Comparison of ENCODE assay signal across 14 cellular contexts in genomic region chr11:128061321-128061871, GRCh38.
A peak's percentile ranks its signal among the peaks of the same experiment; 100 is the strongest.
DNase-seq lines count a peak whose midpoint lies in the region; ATAC-seq, FAIRE-seq and TF ChIP-seq lines count a peak whose summit lies in the region.
"Had no signal": no experiment of that assay in that cellular context is flagged by ENCODE, and none has a peak within 500 bp of the region (broad histone marks: within the 10 kb centered on the region; RNA-seq: fewer than 3 reads in every experiment).

No MANE protein-coding gene starts in this region.

- ATAC-seq in PC-3 (no peak), GM21737 (IDR thresholded peaks at IDR 0.05; ENCODE audit: unreplicated experiment) (no peak)
- ATAC-seq in CD4-positive, alpha-beta T cell (ENCODE audit: poor library complexity): no peak
- ATAC-seq: effector memory CD8-positive, alpha-beta T cell; right cardiac atrium had no signal

- TF ChIP-seq POLR2A in H1 (IDR thresholded peaks at IDR 0.05; ENCODE audit: control extremely low read depth in 1 of 2, low read depth in 2 of 2, low read length in 2 of 2): no peak

- no peaks in the 10 kb centered on the region for H3K9me3 ChIP-seq in H1 (ENCODE audit: insufficient read depth in 2 of 2, low read depth in 1 of 2, low read length in 1 of 2)
- H3K9me3 ChIP-seq in parathyroid adenoma (ENCODE audit: control insufficient read depth, low read length): no peaks in the 10 kb centered on the region
- no peaks in the 10 kb centered on the region for H3K9me3 ChIP-seq in PC-3 (ENCODE audit: low read length)
- no peaks in the 10 kb centered on the region for H3K9me3 ChIP-seq in CD4-positive, alpha-beta T cell (ENCODE audit: control insufficient read depth, low read length)
- H3K9me3 ChIP-seq: MG63 had no signal

- no peak for TF ChIP-seq EP300 in H1 (IDR thresholded peaks at IDR 0.05; ENCODE audit: borderline replicate concordance in 1 of 2, low read depth in 2 of 2, low read length in 2 of 2)

- H3K4me1 ChIP-seq in H1 (replicated peaks in 1 of 4; ENCODE audit: control insufficient read depth in 3 of 4, insufficient read depth in 4 of 4, low read length in 3 of 4) (no peaks in the 10 kb centered on the region), parathyroid adenoma (no peaks in the 10 kb centered on the region), PC-3 (ENCODE audit: insufficient read depth, low read length) (0 out of 2 replicates have a peak, but pooled peaks cover 5% of the 10 kb centered on the region)
- H3K4me1 ChIP-seq: BLaER1 treated with 17β-estradiol and CSF1 and Interleukin-3, amounts not matched to agents 10 nM and 100 nM; breast epithelium had no signal

- H3K18ac ChIP-seq in H1 (ENCODE audit: extremely low read depth, low read length): no peak overlapping the region

- H3K36me3 ChIP-seq in H1 (ENCODE audit: control insufficient read depth in 2 of 4, insufficient read depth in 4 of 4, low read length in 3 of 4) (no peaks in the 10 kb centered on the region), parathyroid adenoma (ENCODE audit: control insufficient read depth, insufficient read depth, low read length) (no peaks in the 10 kb centered on the region), PC-3 (ENCODE audit: low read depth, low read length) (no peaks in the 10 kb centered on the region)
- H3K36me3 ChIP-seq: BLaER1 treated with 17β-estradiol and CSF1 and Interleukin-3, amounts not matched to agents 10 nM and 100 nM; breast epithelium; MG63 had no signal

- no peaks in the 10 kb centered on the region for H3K79me1 ChIP-seq in H1 (ENCODE audit: low read depth, low read length)

- no peak overlapping the region for H3K56ac ChIP-seq in H1 (replicated peaks; ENCODE audit: insufficient read length, low read depth, low read length)

- BruUV-seq in PC-3 (replicated peaks; lab: Mats Ljungman, UMichigan): no TSS peak

- no peak overlapping the region for H4K5ac ChIP-seq in H1 (ENCODE audit: insufficient read length, low read depth, low read length)

- intact Hi-C loops in PC-3 (cut with micrococcal nuclease): no loop called here
- intact Hi-C loops in CD4-positive, alpha-beta T cell (cut with DNase I, micrococcal nuclease): no loop called here

- no peaks in the 10 kb centered on the region for H3K27me3 Mint-ChIP-seq in CD4-positive, alpha-beta T cell
- H3K27me3 Mint-ChIP-seq: effector memory CD8-positive, alpha-beta T cell had no signal

- no peaks in the 10 kb centered on the region for H3K9me2 ChIP-seq in PC-3 (replicated peaks; ENCODE audit: low read length)

- H2BK15ac ChIP-seq in H1 (ENCODE audit: low read length): 0 out of 2 replicates have a peak overlapping the region, but pooled peaks have one; percentile 16

- H4K8ac ChIP-seq in H1 (ENCODE audit: extremely low read depth, insufficient read depth, low read length): no peak overlapping the region

- no peak overlapping the region for H2BK120ac ChIP-seq in H1 (replicated peaks; ENCODE audit: low read depth, low read length)

- H3K27me3 ChIP-seq in H1 (replicated peaks in 1 of 4; ENCODE audit: control insufficient read depth in 3 of 4, extremely low read depth in 1 of 4, insufficient read depth in 3 of 4, low read length in 3 of 4) (no peaks in the 10 kb centered on the region), parathyroid adenoma (ENCODE audit: control insufficient read depth, insufficient read depth, low read length) (no peaks in the 10 kb centered on the region), PC-3 (ENCODE audit: low read length) (no peaks in the 10 kb centered on the region)
- no peaks in the 10 kb centered on the region for H3K27me3 ChIP-seq in CD4-positive, alpha-beta T cell (ENCODE audit: control insufficient read depth, insufficient read depth, low read length)
- H3K27me3 ChIP-seq: BLaER1 treated with 17β-estradiol and CSF1 and Interleukin-3, amounts not matched to agents 10 nM and 100 nM; breast epithelium; MG63 had no signal

- TF ChIP-seq RAD21 in H1 (IDR thresholded peaks at IDR 0.05 in 1 of 2, conservative IDR thresholded peaks at IDR 0.05 in 1 of 2; ENCODE audit: low read depth in 2 of 2, low read length in 2 of 2): no peak

- no peaks in the 10 kb centered on the region for H3K79me2 ChIP-seq in H1 (ENCODE audit: control insufficient read depth in 1 of 2, insufficient read depth in 2 of 2, low read length in 2 of 2)
- no peaks in the 10 kb centered on the region for H3K79me2 ChIP-seq in parathyroid adenoma
- H3K79me2 ChIP-seq in PC-3 (ENCODE audit: low read length): no peaks in the 10 kb centered on the region

- no peak overlapping the region for H3K23ac ChIP-seq in H1 (ENCODE audit: insufficient read length)

- H3K27ac Mint-ChIP-seq in CD4-positive, alpha-beta T cell: no peak overlapping the region
- H3K27ac Mint-ChIP-seq: effector memory CD8-positive, alpha-beta T cell had no signal

- no peak overlapping the region for H3K9ac ChIP-seq in H1 (replicated peaks in 1 of 4; ENCODE audit: extremely low read depth in 1 of 4, low read depth in 3 of 4, low read length in 3 of 4)
- no peak overlapping the region for H3K9ac ChIP-seq in parathyroid adenoma
- no peak overlapping the region for H3K9ac ChIP-seq in PC-3 (ENCODE audit: low read length)
- H3K9ac ChIP-seq: BLaER1 treated with 17β-estradiol and CSF1 and Interleukin-3, amounts not matched to agents 10 nM and 100 nM had no signal

- POLR2A ChIA-PET in H1 (lab: Charles Lee; ENCODE audit: partially characterized antibody) (no interaction called here), PC-3 (lab: Charles Lee; ENCODE audit: unreplicated experiment) (no interaction called here)
- POLR2A ChIA-PET in CD4-positive, alpha-beta T cell (lab: Charles Lee): no interaction called here

- CTCF ChIA-PET in H1 (lab: Charles Lee; ENCODE audit: partially characterized antibody) (interaction anchor here (0.5 to 1.3 kb wide), 4 partner anchors 8 to 96 kb away, joined by 3 to 4 read pairs (median 3); no protein-coding TSS in a partner anchor), PC-3 (lab: Charles Lee) (no interaction called here)
- CTCF ChIA-PET in CD4-positive, alpha-beta T cell (lab: Charles Lee): no interaction called here

- DNase-seq in ELR (ENCODE audit: low read depth) (peak; percentile 22), NCI-H2107 (lab: John Stamatoyannopoulos, UW) (peak; percentile 34), H1 (ENCODE audit: low read depth in 1 of 2, low spot score in 2 of 2) (no peak), PC-3 (no peak)
- no peak for DNase-seq in activated T-cell treated with anti-CD3 and anti-CD28 coated beads, Interleukin-2, amount 50 U/mL, for 48 hours
- DNase-seq in CD4-positive, alpha-beta T cell: no peak
- DNase-seq: effector memory CD8-positive, alpha-beta T cell; MG63; NCI-H774; right cardiac atrium had no signal

- H3K4me3 Mint-ChIP-seq in CD4-positive, alpha-beta T cell: no peak overlapping the region
- H3K4me3 Mint-ChIP-seq: effector memory CD8-positive, alpha-beta T cell had no signal

- FAIRE-seq in H1 (lab: Jason Lieb, UNC): no peak

- H3K4me2 ChIP-seq in H1 (ENCODE audit: insufficient read depth in 1 of 2, low read depth in 2 of 2, low read length in 2 of 2) (no peak overlapping the region), parathyroid adenoma (ENCODE audit: low read length) (no peak overlapping the region), PC-3 (ENCODE audit: low read length) (no peak overlapping the region)
- H3K4me2 ChIP-seq: BLaER1 treated with 17β-estradiol and CSF1 and Interleukin-3, amounts not matched to agents 10 nM and 100 nM had no signal

- no peak overlapping the region for H3K14ac ChIP-seq in H1 (ENCODE audit: insufficient read length)

- no peaks in the 10 kb centered on the region for H3K36me3 Mint-ChIP-seq in CD4-positive, alpha-beta T cell (ENCODE audit: low read depth)

- peak overlapping the region; percentile 77; the same call in 1 of the 2 replicates for H2AFZ ChIP-seq in H1 (ENCODE audit: low read length)
- peak overlapping the region; percentile 28 for H2AFZ ChIP-seq in parathyroid adenoma
- H2AFZ ChIP-seq in PC-3 (ENCODE audit: low read length): no peak overlapping the region

- no peak overlapping the region for H3K27ac ChIP-seq in H1 (ENCODE audit: low read depth, low read length)
- H3K27ac ChIP-seq in parathyroid adenoma: no peak overlapping the region
- H3K27ac ChIP-seq in PC-3 (ENCODE audit: low read length): no peak overlapping the region
- no peak overlapping the region for H3K27ac ChIP-seq in CD4-positive, alpha-beta T cell (ENCODE audit: low read depth, low read length)
- H3K27ac ChIP-seq: BLaER1 treated with 17β-estradiol and CSF1 and Interleukin-3, amounts not matched to agents 10 nM and 100 nM; breast epithelium had no signal

- no peak overlapping the region for H2BK20ac ChIP-seq in H1 (ENCODE audit: low read length)

- H4K91ac ChIP-seq in H1 (replicated peaks; ENCODE audit: insufficient read length, low read length): no peak overlapping the region

- no peaks in the 10 kb centered on the region for H3F3A ChIP-seq in PC-3 (ENCODE audit: low read length, unreplicated experiment)

- no peak overlapping the region for H2AK5ac ChIP-seq in H1 (ENCODE audit: low read depth, low read length)

- no peaks in the 10 kb centered on the region for H4K20me1 ChIP-seq in H1 (replicated peaks in 1 of 2; ENCODE audit: control insufficient read depth in 1 of 2, insufficient read depth in 2 of 2, low read length in 2 of 2)
- H4K20me1 ChIP-seq in PC-3 (ENCODE audit: low read length): no peaks in the 10 kb centered on the region
- H4K20me1 ChIP-seq: BLaER1 treated with 17β-estradiol and CSF1 and Interleukin-3, amounts not matched to agents 10 nM and 100 nM had no signal

- no peaks in the 10 kb centered on the region for H3K9me3 Mint-ChIP-seq in CD4-positive, alpha-beta T cell

- 71% methylated on average over 4 of the region's 4 CpGs; no CpG with 5 or more reads in 1 of the 2 experiments for WGBS in H1 (ENCODE audit: extremely low coverage in 1 of 2, insufficient coverage in 1 of 2, insufficient read length in 1 of 2, insufficient replicate concordance in 2 of 2, low coverage in 1 of 2, low lambda C conversion rate in 2 of 2, missing lambda C conversion rate in 1 of 2), 2 experiments

- H3K4me1 Mint-ChIP-seq in CD4-positive, alpha-beta T cell (ENCODE audit: low read depth): peaks cover 5% of the 10 kb centered on the region

- H2BK12ac ChIP-seq in H1 (ENCODE audit: low read depth, low read length): no peak overlapping the region

- no peak overlapping the region for H2BK5ac ChIP-seq in H1 (ENCODE audit: low read depth, low read length)

- no peaks in the 10 kb centered on the region for H3K23me2 ChIP-seq in H1 (ENCODE audit: low read depth, low read length)

- H3K4ac ChIP-seq in H1 (replicated peaks; ENCODE audit: insufficient read length, low read depth, low read length): no peak overlapping the region

- TF ChIP-seq CTCF in H1 (IDR thresholded peaks at IDR 0.05; ENCODE audit: control extremely low read depth in 1 of 3, insufficient read depth in 1 of 3, low read depth in 1 of 3, low read length in 3 of 3): no peak
- no peak for TF ChIP-seq CTCF in parathyroid adenoma (IDR thresholded peaks at IDR 0.05)
- no peak for TF ChIP-seq CTCF in PC-3 (conservative IDR thresholded peaks at IDR 0.05; ENCODE audit: low read depth, low read length)
- TF ChIP-seq CTCF in CD4-positive, alpha-beta T cell (IDR thresholded peaks at IDR 0.05): no peak

- no peak overlapping the region for H3K4me3 ChIP-seq in H1 (ENCODE audit: extremely low read depth in 1 of 4, insufficient read depth in 2 of 4, low read depth in 3 of 4, low read length in 4 of 4)
- no peak overlapping the region for H3K4me3 ChIP-seq in parathyroid adenoma (ENCODE audit: low read depth, low read length)
- H3K4me3 ChIP-seq in PC-3 (ENCODE audit: low read length): no peak overlapping the region
- H3K4me3 ChIP-seq: BLaER1 treated with 17β-estradiol and CSF1 and Interleukin-3, amounts not matched to agents 10 nM and 100 nM; breast epithelium; MG63 had no signal

Comparison
In these comparisons a context has a peak if more than half of its experiments do, and no peak if none do; other contexts are left out.
1. DNase-seq: peak in ELR (single experiment) and NCI-H2107 (single experiment); none in H1 (0 of 2), PC-3 (single experiment), activated T-cell treated with anti-CD3 and anti-CD28 coated beads, Interleukin-2, amount 50 U/mL, for 48 hours (0 of 2) and CD4-positive, alpha-beta T cell (0 of 10).